Comparison of ENCODE assay signal across 14 cellular contexts in genomic region chr3:64548200-64548889, GRCh38.
DNase-seq lines count a peak whose midpoint lies in the region; ATAC-seq and TF ChIP-seq lines count a peak whose summit lies in the region.
"Had no signal": no experiment of that assay in that cellular context is flagged by ENCODE, and none has a peak within 500 bp of the region (broad histone marks: within the 10 kb centered on the region; RNA-seq: fewer than 3 reads in every experiment).

No MANE protein-coding gene starts in this region.

- 33% methylated on average over 6 of the region's 6 CpGs for WGBS in esophagus muscularis mucosa

- peak; percentile 49 to 76 for ATAC-seq in lower lobe of right lung
- no peak for ATAC-seq in activated CD8-positive, alpha-beta memory T cell treated with anti-CD3 and anti-CD28 coated beads, Interleukin-2, amount 10 ng/mL, durations not matched to agents 7 days and 5 days
- ATAC-seq in stimulated activated effector memory CD8-positive, alpha-beta T cell treated with anti-CD3 and anti-CD28 coated beads, Interleukin-12 subunit alpha, Interleukin-12 subunit beta, amount 100 ng/mL, for 72 hours = no peak

- peaks cover 2% of the 10 kb centered on the region for H3K9me3 Mint-ChIP-seq in activated CD8-positive, alpha-beta memory T cell treated with anti-CD3 and anti-CD28 coated beads, Interleukin-2, amount 10 ng/mL, durations not matched to agents 7 days and 5 days (ENCODE audit: low read depth)
- peaks cover 6% of the 10 kb centered on the region for H3K9me3 Mint-ChIP-seq in stimulated activated effector memory CD8-positive, alpha-beta T cell treated with anti-CD3 and anti-CD28 coated beads, Interleukin-12 subunit alpha, Interleukin-12 subunit beta, amount 100 ng/mL, for 72 hours
- H3K9me3 Mint-ChIP-seq: activated T-helper 2 cell treated with anti-CD3 and anti-CD28 coated beads, Interferon-gamma antibody, Interleukin-2, Interleukin-4, amounts not matched to agents 10 μg/mL and 5 μg/mL and 100 μg/mL, durations not matched to agents 14 hours and 24 hours and 36 hours had no signal

- TF ChIP-seq EP300 in esophagus muscularis mucosa (IDR thresholded peaks at IDR 0.05) = no peak

- no peak for TF ChIP-seq POLR2A in esophagus muscularis mucosa (IDR thresholded peaks at IDR 0.05; ENCODE audit: low read depth)

- no peak overlapping the region for H3K27ac Mint-ChIP-seq in activated CD8-positive, alpha-beta memory T cell treated with anti-CD3 and anti-CD28 coated beads, Interleukin-2, amount 10 ng/mL, durations not matched to agents 7 days and 5 days
- no peak overlapping the region for H3K27ac Mint-ChIP-seq in stimulated activated effector memory CD8-positive, alpha-beta T cell treated with anti-CD3 and anti-CD28 coated beads, Interleukin-12 subunit alpha, Interleukin-12 subunit beta, amount 100 ng/mL, for 72 hours
- H3K27ac Mint-ChIP-seq: activated T-helper 2 cell treated with anti-CD3 and anti-CD28 coated beads, Interferon-gamma antibody, Interleukin-2, Interleukin-4, amounts not matched to agents 10 μg/mL and 5 μg/mL and 100 μg/mL, durations not matched to agents 14 hours and 24 hours and 36 hours had no signal

- H3K4me3 Mint-ChIP-seq in activated CD8-positive, alpha-beta memory T cell treated with anti-CD3 and anti-CD28 coated beads, Interleukin-2, amount 10 ng/mL, durations not matched to agents 7 days and 5 days = no peak overlapping the region
- H3K4me3 Mint-ChIP-seq in stimulated activated effector memory CD8-positive, alpha-beta T cell treated with anti-CD3 and anti-CD28 coated beads, Interleukin-12 subunit alpha, Interleukin-12 subunit beta, amount 100 ng/mL, for 72 hours = no peak overlapping the region

- H3K9me3 ChIP-seq in MG63 = no peaks in the 10 kb centered on the region
- no peaks in the 10 kb centered on the region for H3K9me3 ChIP-seq in esophagus muscularis mucosa
- H3K9me3 ChIP-seq in lower lobe of right lung = no peaks in the 10 kb centered on the region
- H3K9me3 ChIP-seq in subcutaneous abdominal adipose tissue (ENCODE audit: control insufficient read depth in 5 of 5, low read length in 5 of 5) = no peaks in the 10 kb centered on the region

- in situ Hi-C loops in ACHN (cut with HindIII; ENCODE audit: low pct_ligation_motif_present, low pct_unique_long_range_greater_than_20kb, low sequenced_read_pairs) = no loop called here

- no peak for TF ChIP-seq CTCF in esophagus muscularis mucosa (IDR thresholded peaks at IDR 0.05)
- no peak for TF ChIP-seq CTCF in lower lobe of right lung (IDR thresholded peaks at IDR 0.05)

- intact Hi-C loops in esophagus muscularis mucosa (cut with DNase I) (no loop called here), lower lobe of right lung (cut with DNase I) (no loop called here)

- H3K4me1 Mint-ChIP-seq in activated CD8-positive, alpha-beta memory T cell treated with anti-CD3 and anti-CD28 coated beads, Interleukin-2, amount 10 ng/mL, durations not matched to agents 7 days and 5 days = no peaks in the 10 kb centered on the region
- H3K4me1 Mint-ChIP-seq in stimulated activated effector memory CD8-positive, alpha-beta T cell treated with anti-CD3 and anti-CD28 coated beads, Interleukin-12 subunit alpha, Interleukin-12 subunit beta, amount 100 ng/mL, for 72 hours = no peaks in the 10 kb centered on the region

- H3K4me1 ChIP-seq in esophagus muscularis mucosa (peaks cover 10 to 52% (median 49%) of the 10 kb centered on the region in 4 donors), lower lobe of right lung (peaks cover 5% of the 10 kb centered on the region), subcutaneous abdominal adipose tissue (ENCODE audit: control insufficient read depth in 5 of 5, insufficient read depth in 5 of 5, low read length in 5 of 5) (peaks cover 2 to 39% (median 26%) of the 10 kb centered on the region in 5 donors)

- H3K4me3 ChIP-seq in MG63 = no peak overlapping the region
- no peak overlapping the region for H3K4me3 ChIP-seq in esophagus muscularis mucosa
- H3K4me3 ChIP-seq in lower lobe of right lung = no peak overlapping the region
- no peak overlapping the region for H3K4me3 ChIP-seq in subcutaneous abdominal adipose tissue (ENCODE audit: low read depth in 1 of 5, low read length in 5 of 5)
- H3K4me3 ChIP-seq: SK-N-MC had no signal

- H3K36me3 Mint-ChIP-seq in activated CD8-positive, alpha-beta memory T cell treated with anti-CD3 and anti-CD28 coated beads, Interleukin-2, amount 10 ng/mL, durations not matched to agents 7 days and 5 days = no peaks in the 10 kb centered on the region
- no peaks in the 10 kb centered on the region for H3K36me3 Mint-ChIP-seq in stimulated activated effector memory CD8-positive, alpha-beta T cell treated with anti-CD3 and anti-CD28 coated beads, Interleukin-12 subunit alpha, Interleukin-12 subunit beta, amount 100 ng/mL, for 72 hours

- peak; percentile 71 for DNase-seq in MG63
- DNase-seq in esophagus muscularis mucosa (ENCODE audit: extremely low spot score) = no peak
- no peak for DNase-seq in lower lobe of right lung
- DNase-seq in activated CD8-positive, alpha-beta memory T cell treated with anti-CD3 and anti-CD28 coated beads, Interleukin-2, amount 10 ng/mL, durations not matched to agents 7 days and 5 days = no peak
- DNase-seq in ACHN = no peak
- DNase-seq in stimulated activated effector memory CD8-positive, alpha-beta T cell treated with anti-CD3 and anti-CD28 coated beads, Interleukin-12 subunit alpha, Interleukin-12 subunit beta, amount 100 ng/mL, for 72 hours (ENCODE audit: low spot score in 2 of 2) = no peak
- no peak for DNase-seq in D341Med (ENCODE audit: low spot score)
- DNase-seq: activated CD4-positive, CD25-positive, alpha-beta regulatory T cell; NCI-H1417 treated with DMSO at 0.1 percent for 48 hours; NCI-H748 treated with DMSO at 0.1 percent for 48 hours; stimulated activated CD8-positive, alpha-beta memory T cell treated with anti-CD3 and anti-CD28 coated beads, Interleukin-4, amount 100 ng/mL, for 48 hours had no signal

- no peak overlapping the region for H3K9ac ChIP-seq in subcutaneous abdominal adipose tissue (ENCODE audit: low read length in 5 of 5)

- H3K27me3 ChIP-seq in MG63 (no peaks in the 10 kb centered on the region), esophagus muscularis mucosa (no peaks in the 10 kb centered on the region), lower lobe of right lung (ENCODE audit: low read depth) (no peaks in the 10 kb centered on the region), subcutaneous abdominal adipose tissue (ENCODE audit: control insufficient read depth in 5 of 5, insufficient read depth in 4 of 5, low read length in 5 of 5) (no peaks in the 10 kb centered on the region)

- H3K27me3 Mint-ChIP-seq in activated CD8-positive, alpha-beta memory T cell treated with anti-CD3 and anti-CD28 coated beads, Interleukin-2, amount 10 ng/mL, durations not matched to agents 7 days and 5 days = no peaks in the 10 kb centered on the region

- CTCF ChIA-PET in activated CD8-positive, alpha-beta memory T cell treated with anti-CD3 and anti-CD28 coated beads, Interleukin-2, amount 10 ng/mL, durations not matched to agents 7 days and 5 days (lab: Charles Lee) = no interaction called here

- H3K27ac ChIP-seq in esophagus muscularis mucosa (replicated peaks in 1 of 4) (peak overlapping the region; percentile 79 to 87 (median 83)), lower lobe of right lung (no peak overlapping the region), subcutaneous abdominal adipose tissue (ENCODE audit: low read depth, low read length) (peak overlapping the region; percentile 35)
- H3K27ac ChIP-seq: SK-N-MC had no signal

- H3K36me3 ChIP-seq in MG63 (no peaks in the 10 kb centered on the region), esophagus muscularis mucosa (peaks cover 0 to 75% (median 10%) of the 10 kb centered on the region in 4 donors), lower lobe of right lung (peaks cover 8% of the 10 kb centered on the region), subcutaneous abdominal adipose tissue (ENCODE audit: control insufficient read depth in 5 of 5, insufficient read depth in 5 of 5, low read length in 5 of 5) (peaks cover 0 to 48% (median 28%) of the 10 kb centered on the region in 5 donors)

Comparison
In these comparisons a context has a peak if more than half of its experiments do, and no peak if none do; other contexts are left out.
1. ATAC-seq: peak in lower lobe of right lung (2 of 2); none in activated CD8-positive, alpha-beta memory T cell treated with anti-CD3 and anti-CD28 coated beads, Interleukin-2, amount 10 ng/mL, durations not matched to agents 7 days and 5 days (single experiment) and stimulated activated effector memory CD8-positive, alpha-beta T cell treated with anti-CD3 and anti-CD28 coated beads, Interleukin-12 subunit alpha, Interleukin-12 subunit beta, amount 100 ng/mL, for 72 hours (single experiment).